ENCODE assay signal across 1 cellular context in the genomic region with DNA sequence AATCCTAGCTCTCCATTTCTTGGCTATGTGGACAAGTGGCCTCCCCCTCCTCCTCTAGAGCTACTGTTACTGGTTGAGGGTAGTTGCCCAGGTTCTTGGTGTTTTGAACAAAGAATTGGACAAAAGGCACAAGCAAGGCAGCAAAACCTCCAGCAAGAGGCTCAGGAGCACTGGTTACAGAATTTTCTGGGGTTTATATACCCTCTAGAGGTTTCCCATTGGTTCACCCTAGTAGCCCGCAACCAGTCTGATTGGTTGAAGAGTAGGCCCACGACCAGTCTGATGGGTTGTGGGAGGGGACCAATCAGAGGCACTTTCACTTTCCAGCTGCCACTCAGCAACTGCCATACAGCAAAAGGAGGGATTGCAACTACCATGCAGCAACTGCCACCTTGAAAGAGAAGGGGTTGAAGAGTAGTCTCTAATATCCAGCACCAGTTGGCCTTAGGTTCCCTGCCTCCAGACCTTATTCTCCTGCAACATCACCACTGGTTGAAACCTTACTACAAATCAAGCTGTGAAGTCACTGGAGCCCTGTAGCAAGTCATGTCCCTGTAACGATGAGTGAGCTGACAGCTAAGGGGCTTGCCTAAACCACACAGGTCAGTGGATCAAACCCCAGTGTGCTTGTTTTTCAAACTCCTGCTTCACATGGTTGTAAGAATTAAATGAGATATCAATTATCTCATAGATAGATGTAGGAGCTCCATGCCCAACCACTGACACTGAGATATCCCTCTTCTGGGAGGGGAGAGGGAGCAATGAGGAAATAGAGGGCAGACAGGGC.
TF ChIP-seq lines count a peak whose summit lies in the region.

No MANE protein-coding gene starts in this region.

TF ChIP-seq in K562, 482 proteins besides CTCF, POLR2A, EP300 and RAD21 (continued from another document):
- TF ChIP-seq, protein P1, sequence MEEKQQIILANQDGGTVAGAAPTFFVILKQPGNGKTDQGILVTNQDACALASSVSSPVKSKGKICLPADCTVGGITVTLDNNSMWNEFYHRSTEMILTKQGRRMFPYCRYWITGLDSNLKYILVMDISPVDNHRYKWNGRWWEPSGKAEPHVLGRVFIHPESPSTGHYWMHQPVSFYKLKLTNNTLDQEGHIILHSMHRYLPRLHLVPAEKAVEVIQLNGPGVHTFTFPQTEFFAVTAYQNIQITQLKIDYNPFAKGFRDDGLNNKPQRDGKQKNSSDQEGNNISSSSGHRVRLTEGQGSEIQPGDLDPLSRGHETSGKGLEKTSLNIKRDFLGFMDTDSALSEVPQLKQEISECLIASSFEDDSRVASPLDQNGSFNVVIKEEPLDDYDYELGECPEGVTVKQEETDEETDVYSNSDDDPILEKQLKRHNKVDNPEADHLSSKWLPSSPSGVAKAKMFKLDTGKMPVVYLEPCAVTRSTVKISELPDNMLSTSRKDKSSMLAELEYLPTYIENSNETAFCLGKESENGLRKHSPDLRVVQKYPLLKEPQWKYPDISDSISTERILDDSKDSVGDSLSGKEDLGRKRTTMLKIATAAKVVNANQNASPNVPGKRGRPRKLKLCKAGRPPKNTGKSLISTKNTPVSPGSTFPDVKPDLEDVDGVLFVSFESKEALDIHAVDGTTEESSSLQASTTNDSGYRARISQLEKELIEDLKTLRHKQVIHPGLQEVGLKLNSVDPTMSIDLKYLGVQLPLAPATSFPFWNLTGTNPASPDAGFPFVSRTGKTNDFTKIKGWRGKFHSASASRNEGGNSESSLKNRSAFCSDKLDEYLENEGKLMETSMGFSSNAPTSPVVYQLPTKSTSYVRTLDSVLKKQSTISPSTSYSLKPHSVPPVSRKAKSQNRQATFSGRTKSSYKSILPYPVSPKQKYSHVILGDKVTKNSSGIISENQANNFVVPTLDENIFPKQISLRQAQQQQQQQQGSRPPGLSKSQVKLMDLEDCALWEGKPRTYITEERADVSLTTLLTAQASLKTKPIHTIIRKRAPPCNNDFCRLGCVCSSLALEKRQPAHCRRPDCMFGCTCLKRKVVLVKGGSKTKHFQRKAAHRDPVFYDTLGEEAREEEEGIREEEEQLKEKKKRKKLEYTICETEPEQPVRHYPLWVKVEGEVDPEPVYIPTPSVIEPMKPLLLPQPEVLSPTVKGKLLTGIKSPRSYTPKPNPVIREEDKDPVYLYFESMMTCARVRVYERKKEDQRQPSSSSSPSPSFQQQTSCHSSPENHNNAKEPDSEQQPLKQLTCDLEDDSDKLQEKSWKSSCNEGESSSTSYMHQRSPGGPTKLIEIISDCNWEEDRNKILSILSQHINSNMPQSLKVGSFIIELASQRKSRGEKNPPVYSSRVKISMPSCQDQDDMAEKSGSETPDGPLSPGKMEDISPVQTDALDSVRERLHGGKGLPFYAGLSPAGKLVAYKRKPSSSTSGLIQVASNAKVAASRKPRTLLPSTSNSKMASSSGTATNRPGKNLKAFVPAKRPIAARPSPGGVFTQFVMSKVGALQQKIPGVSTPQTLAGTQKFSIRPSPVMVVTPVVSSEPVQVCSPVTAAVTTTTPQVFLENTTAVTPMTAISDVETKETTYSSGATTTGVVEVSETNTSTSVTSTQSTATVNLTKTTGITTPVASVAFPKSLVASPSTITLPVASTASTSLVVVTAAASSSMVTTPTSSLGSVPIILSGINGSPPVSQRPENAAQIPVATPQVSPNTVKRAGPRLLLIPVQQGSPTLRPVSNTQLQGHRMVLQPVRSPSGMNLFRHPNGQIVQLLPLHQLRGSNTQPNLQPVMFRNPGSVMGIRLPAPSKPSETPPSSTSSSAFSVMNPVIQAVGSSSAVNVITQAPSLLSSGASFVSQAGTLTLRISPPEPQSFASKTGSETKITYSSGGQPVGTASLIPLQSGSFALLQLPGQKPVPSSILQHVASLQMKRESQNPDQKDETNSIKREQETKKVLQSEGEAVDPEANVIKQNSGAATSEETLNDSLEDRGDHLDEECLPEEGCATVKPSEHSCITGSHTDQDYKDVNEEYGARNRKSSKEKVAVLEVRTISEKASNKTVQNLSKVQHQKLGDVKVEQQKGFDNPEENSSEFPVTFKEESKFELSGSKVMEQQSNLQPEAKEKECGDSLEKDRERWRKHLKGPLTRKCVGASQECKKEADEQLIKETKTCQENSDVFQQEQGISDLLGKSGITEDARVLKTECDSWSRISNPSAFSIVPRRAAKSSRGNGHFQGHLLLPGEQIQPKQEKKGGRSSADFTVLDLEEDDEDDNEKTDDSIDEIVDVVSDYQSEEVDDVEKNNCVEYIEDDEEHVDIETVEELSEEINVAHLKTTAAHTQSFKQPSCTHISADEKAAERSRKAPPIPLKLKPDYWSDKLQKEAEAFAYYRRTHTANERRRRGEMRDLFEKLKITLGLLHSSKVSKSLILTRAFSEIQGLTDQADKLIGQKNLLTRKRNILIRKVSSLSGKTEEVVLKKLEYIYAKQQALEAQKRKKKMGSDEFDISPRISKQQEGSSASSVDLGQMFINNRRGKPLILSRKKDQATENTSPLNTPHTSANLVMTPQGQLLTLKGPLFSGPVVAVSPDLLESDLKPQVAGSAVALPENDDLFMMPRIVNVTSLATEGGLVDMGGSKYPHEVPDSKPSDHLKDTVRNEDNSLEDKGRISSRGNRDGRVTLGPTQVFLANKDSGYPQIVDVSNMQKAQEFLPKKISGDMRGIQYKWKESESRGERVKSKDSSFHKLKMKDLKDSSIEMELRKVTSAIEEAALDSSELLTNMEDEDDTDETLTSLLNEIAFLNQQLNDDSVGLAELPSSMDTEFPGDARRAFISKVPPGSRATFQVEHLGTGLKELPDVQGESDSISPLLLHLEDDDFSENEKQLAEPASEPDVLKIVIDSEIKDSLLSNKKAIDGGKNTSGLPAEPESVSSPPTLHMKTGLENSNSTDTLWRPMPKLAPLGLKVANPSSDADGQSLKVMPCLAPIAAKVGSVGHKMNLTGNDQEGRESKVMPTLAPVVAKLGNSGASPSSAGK (IDR thresholded peaks at IDR 0.05): peak; percentile 83
- TF ChIP-seq CTBP1 (IDR thresholded peaks at IDR 0.05; ENCODE audit: borderline replicate concordance) (0 out of 2 replicates have a peak, but pooled peaks have one; percentile 18), ASH1L (IDR thresholded peaks at IDR 0.05; ENCODE audit: borderline replicate concordance, low read depth, partially characterized antibody) (peak; percentile 61), MTA3 (IDR thresholded peaks at IDR 0.05; ENCODE audit: borderline replicate concordance) (peak; percentile 94; the same call in 1 of the 2 replicates), OTX1 (CRISPR knock-in tag; IDR thresholded peaks at IDR 0.05) (no peak), RBM25 (IDR thresholded peaks at IDR 0.05; ENCODE audit: low read depth, low read length, severe bottlenecking) (peak; percentile 35), NFYB (IDR thresholded peaks at IDR 0.05; ENCODE audit: extremely low read depth, insufficient read length) (peak; percentile 72), KDM1A (IDR thresholded peaks at IDR 0.05) (peak in 1 of 2 experiments; percentile 52; a peak in 1 of 4 replicates), GATA2 (CRISPR knock-in tag; IDR thresholded peaks at IDR 0.05) (no peak), ZNF175 (CRISPR knock-in tag; IDR thresholded peaks at IDR 0.05; ENCODE audit: low read depth) (no peak), ARHGAP35 (IDR thresholded peaks at IDR 0.05; ENCODE audit: partially characterized antibody) (no peak), ZNF263 (CRISPR knock-in tag; IDR thresholded peaks at IDR 0.05; ENCODE audit: borderline replicate concordance) (0 out of 2 replicates have a peak, but pooled peaks have one; percentile 26)
